ENCODE assay signal across 17 cellular contexts in genomic region chr18:8162797-8163196, GRCh38.
DNase-seq lines count a peak whose midpoint lies in the region; ATAC-seq and TF ChIP-seq lines count a peak whose summit lies in the region.
"Had no signal": no experiment of that assay in that cellular context is flagged by ENCODE, and none has a peak within 500 bp of the region (broad histone marks: within the 10 kb centered on the region; RNA-seq: fewer than 3 reads in every experiment).

No MANE protein-coding gene starts in this region.

- H3K27ac ChIP-seq in VCaP = peak overlapping the region; percentile 57
- H3K27ac ChIP-seq in left lung = no peak overlapping the region
- H3K27ac ChIP-seq: body of pancreas had no signal

- TF ChIP-seq CTCF in VCaP (conservative IDR thresholded peaks at IDR 0.05) = 0 out of 2 replicates have a peak, but pooled peaks have one; percentile 12
- TF ChIP-seq CTCF in left lung (IDR thresholded peaks at IDR 0.05) = no peak

- H3K4me1 ChIP-seq in left lung = peaks cover 0 to 3% of the 10 kb centered on the region in 2 donors
- H3K4me1 ChIP-seq: body of pancreas had no signal

- H3K27me3 ChIP-seq in left lung = no peaks in the 10 kb centered on the region
- H3K27me3 ChIP-seq: body of pancreas had no signal

- no peaks in the 10 kb centered on the region for H3K36me3 ChIP-seq in left lung

- H3K9me3 ChIP-seq in left lung = peaks cover 0 to 4% of the 10 kb centered on the region in 2 donors
- H3K9me3 ChIP-seq: body of pancreas had no signal

- DNase-seq in H4 (ENCODE audit: low spot score) = peak; percentile 74
- DNase-seq in NCI-H2081 treated with DMSO at 0.1 percent for 48 hours (lab: John Stamatoyannopoulos, UW) = peak; percentile 27
- DNase-seq in left lung = no peak
- DNase-seq in COLO829 (ENCODE audit: low spot score) = no peak
- DNase-seq in activated effector memory CD4-positive, alpha-beta T cell treated with anti-CD3 and anti-CD28 coated beads, Interleukin-2, amount 50 U/mL, for 16 hours = no peak
- no peak for DNase-seq in dedifferentiated amniotic fluid mesenchymal stem cell (ENCODE audit: extremely low spot score)
- DNase-seq: activated CD8-positive, alpha-beta T cell treated with anti-CD3 and anti-CD28 coated beads for 36 hours; activated gamma-delta T cell; AML-193; body of pancreas; endodermal cell; NCI-H2107; T1000 had no signal

- H3K4me3 ChIP-seq in left lung = no peak overlapping the region
- H3K4me3 ChIP-seq: body of pancreas had no signal

- intact Hi-C loops in left lung (cut with DNase I) = no loop called here

- ATAC-seq in left lung (peak; percentile 34), HG02610 (IDR thresholded peaks at IDR 0.05; ENCODE audit: unreplicated experiment) (no peak)
- ATAC-seq: activated CD8-positive, alpha-beta T cell treated with anti-CD3 and anti-CD28 coated beads for 36 hours; body of pancreas; left colon; Panc1 had no signal

Comparison
In these comparisons a context has a peak if more than half of its experiments do, and no peak if none do; other contexts are left out.
1. DNase-seq: peak in H4 (single experiment) and NCI-H2081 treated with DMSO at 0.1 percent for 48 hours (single experiment); none in left lung (0 of 2), COLO829 (single experiment), activated effector memory CD4-positive, alpha-beta T cell treated with anti-CD3 and anti-CD28 coated beads, Interleukin-2, amount 50 U/mL, for 16 hours (single experiment) and dedifferentiated amniotic fluid mesenchymal stem cell (single experiment).